1 cellular context compared by ENCODE assay signal in genomic region chr12:14834502-14834901, GRCh38.
TF ChIP-seq lines count a peak whose summit lies in the region.

No MANE protein-coding gene starts in this region.

TF ChIP-seq in neural cell, 6 proteins besides CTCF, POLR2A, EP300 and RAD21 (continued from another document):
- TF ChIP-seq REST (IDR thresholded peaks at IDR 0.05; ENCODE audit: borderline replicate concordance) (no peak), EZH2 (IDR thresholded peaks at IDR 0.05; ENCODE audit: borderline replicate concordance, insufficient read depth, low read length, poor library complexity, severe bottlenecking) (no peak), SMC3 (conservative IDR thresholded peaks at IDR 0.05; ENCODE audit: poor library complexity) (no peak), MXI1 (conservative IDR thresholded peaks at IDR 0.05; ENCODE audit: poor library complexity, severe bottlenecking) (no peak), TAF1 (IDR thresholded peaks at IDR 0.05; ENCODE audit: low read depth) (no peak)
